1 cellular context compared by ENCODE assay signal in the genomic region with DNA sequence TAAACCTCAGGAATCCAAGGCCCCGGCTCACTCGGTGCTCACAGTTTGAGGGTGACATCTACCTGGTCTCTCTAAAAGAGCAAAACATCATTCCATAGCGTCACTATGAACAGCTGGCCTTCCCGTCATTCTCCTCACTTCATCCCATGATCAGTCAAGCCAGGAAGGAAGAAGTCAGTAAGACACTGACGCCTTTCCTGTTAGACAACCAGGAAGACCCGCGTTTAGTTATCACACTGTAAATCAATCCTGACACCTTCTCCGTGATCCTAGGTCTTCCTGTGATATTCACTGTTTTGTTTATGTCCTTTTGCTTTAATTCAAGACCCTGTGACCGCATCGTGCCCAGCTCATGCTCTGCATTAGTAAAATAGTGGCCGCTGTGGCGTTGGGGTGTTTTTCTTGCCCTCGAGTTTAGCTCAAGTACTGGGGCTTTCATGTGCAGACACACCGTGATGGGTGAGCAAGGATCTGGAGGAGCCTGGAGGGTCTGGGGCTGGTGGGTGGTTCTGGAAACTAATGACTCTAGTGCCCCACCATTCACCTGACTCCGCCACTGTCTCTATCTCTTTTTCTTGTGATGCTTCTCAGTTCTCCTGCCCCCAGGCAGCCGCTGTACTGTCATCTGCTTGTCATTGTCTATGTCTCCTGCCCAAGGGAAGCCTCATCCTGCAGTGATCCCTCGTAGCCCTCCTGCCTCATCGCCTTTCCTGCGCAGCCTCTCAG.
TF ChIP-seq lines count a peak whose summit lies in the region.

No MANE protein-coding gene starts in this region.

TF ChIP-seq in endothelial cell of umbilical vein, 7 proteins besides CTCF, POLR2A, EP300 and RAD21:
- TF ChIP-seq MYC (IDR thresholded peaks at IDR 0.05; ENCODE audit: low read depth, low read length) (no peak), POLR2AphosphoS5 (IDR thresholded peaks at IDR 0.05; ENCODE audit: insufficient read depth, low read depth, low read length) (no peak), JUN (IDR thresholded peaks at IDR 0.05; ENCODE audit: borderline replicate concordance, insufficient read depth, insufficient read length, low read depth) (no peak), GATA2 (IDR thresholded peaks at IDR 0.05; ENCODE audit: insufficient read depth, insufficient read length, low read depth, low read length) (no peak), FOS (IDR thresholded peaks at IDR 0.05; ENCODE audit: borderline replicate concordance, insufficient read depth, low read length) (no peak), EZH2 (IDR thresholded peaks at IDR 0.05; ENCODE audit: borderline replicate concordance, low read depth, low read length, severe bottlenecking) (no peak)
- TF ChIP-seq, protein P1, sequence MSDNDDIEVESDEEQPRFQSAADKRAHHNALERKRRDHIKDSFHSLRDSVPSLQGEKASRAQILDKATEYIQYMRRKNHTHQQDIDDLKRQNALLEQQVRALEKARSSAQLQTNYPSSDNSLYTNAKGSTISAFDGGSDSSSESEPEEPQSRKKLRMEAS (IDR thresholded peaks at IDR 0.05; ENCODE audit: insufficient read depth, insufficient read length) = no peak
